In genomic region chr9:131395027-131395744, GRCh38 we compare ENCODE assay signal across 8 cellular contexts. TPM values are rescaled to one million over a fixed set of nuclear protein-coding genes. Genes with fewer than 3 reads are reported as not detected.
DNase-seq lines count a peak whose midpoint lies in the region; ATAC-seq and TF ChIP-seq lines count a peak whose summit lies in the region.

No MANE protein-coding gene starts in this region.

- no peaks in the 10 kb centered on the region for H3K27me3 Mint-ChIP-seq in activated T-helper 17 cell treated with anti-CD3 and anti-CD28 coated beads, Interleukin-2, amount 50 U/mL, for 72 hours

- H3K4me2 ChIP-seq in OCI-LY7 (ENCODE audit: low read length): peak overlapping the region; percentile 98

- no TSS peak for BruUV-seq in OCI-LY7 (replicated peaks; lab: Mats Ljungman, UMichigan)

- peaks cover 57% of the 10 kb centered on the region for H3K79me2 ChIP-seq in OCI-LY7 (ENCODE audit: insufficient read depth, low read depth, low read length)

- H3K9me3 ChIP-seq in OCI-LY7 (ENCODE audit: low read length) (no peaks in the 10 kb centered on the region), psoas muscle (no peaks in the 10 kb centered on the region)

- H3K27ac Mint-ChIP-seq in activated T-helper 17 cell treated with anti-CD3 and anti-CD28 coated beads, Interleukin-2, amount 50 U/mL, for 72 hours: peak overlapping the region; percentile 94

- no peak overlapping the region for H2AFZ ChIP-seq in OCI-LY7 (ENCODE audit: low read length)

- H3K27me3 ChIP-seq in foreskin keratinocyte (no peaks in the 10 kb centered on the region), psoas muscle (ENCODE audit: insufficient read depth in 3 of 3, low read length in 2 of 3) (no peaks in the 10 kb centered on the region)

- H3K4me1 ChIP-seq in OCI-LY7 (ENCODE audit: insufficient read depth, low read length, poor library complexity, severe bottlenecking): peaks cover 46% of the 10 kb centered on the region
- peaks cover 47% of the 10 kb centered on the region for H3K4me1 ChIP-seq in foreskin keratinocyte
- H3K4me1 ChIP-seq in psoas muscle: peaks cover 58% of the 10 kb centered on the region

- peak; percentile 78 for ATAC-seq in activated T-helper 17 cell treated with anti-CD3 and anti-CD28 coated beads, Interleukin-2, amount 50 U/mL, for 72 hours (replicated peaks)
- ATAC-seq in foreskin keratinocyte (peak; percentile 56), psoas muscle (peak in 1 of 4 donors; percentile 16), HG02623 (IDR thresholded peaks at IDR 0.05; ENCODE audit: unreplicated experiment) (no peak)

- H3K4me3 ChIP-seq in OCI-LY7 (ENCODE audit: low read depth, low read length, poor library complexity, severe bottlenecking): peak overlapping the region; percentile 85
- peak overlapping the region; percentile 76 for H3K4me3 ChIP-seq in psoas muscle

- H3K36me3 ChIP-seq in OCI-LY7 (ENCODE audit: insufficient read depth, low read length) (peaks cover 29% of the 10 kb centered on the region), psoas muscle (ENCODE audit: insufficient read depth in 1 of 2, low read depth in 1 of 2) (no peaks in the 10 kb centered on the region)

- DNase-seq in NCI-H1436 (lab: John Stamatoyannopoulos, UW) (peak; percentile 18), NCI-H1436 treated with DMSO at 0.1 percent for 48 hours (lab: John Stamatoyannopoulos, UW) (no peak), OCI-LY7 (ENCODE audit: low spot score) (peak; percentile 74), foreskin keratinocyte (no peak), psoas muscle (no peak), OCI-M2 (lab: John Stamatoyannopoulos, UW; ENCODE audit: unreplicated experiment) (no peak)

- peaks cover 46% of the 10 kb centered on the region for H3K4me1 Mint-ChIP-seq in activated T-helper 17 cell treated with anti-CD3 and anti-CD28 coated beads, Interleukin-2, amount 50 U/mL, for 72 hours

- CTCF ChIA-PET in OCI-LY7 (lab: Charles Lee; ENCODE audit: unreplicated experiment): no interaction called here

- H3K27ac ChIP-seq in OCI-LY7 (ENCODE audit: low read depth, low read length, poor library complexity, severe bottlenecking) (peak overlapping the region; percentile 83), foreskin keratinocyte (peak overlapping the region; percentile 74), psoas muscle (peak overlapping the region; percentile 95)

- peak overlapping the region; percentile 93 for H3K4me3 Mint-ChIP-seq in activated T-helper 17 cell treated with anti-CD3 and anti-CD28 coated beads, Interleukin-2, amount 50 U/mL, for 72 hours

- peaks cover 33% of the 10 kb centered on the region for H3K36me3 Mint-ChIP-seq in activated T-helper 17 cell treated with anti-CD3 and anti-CD28 coated beads, Interleukin-2, amount 50 U/mL, for 72 hours (ENCODE audit: low read depth)

- H3K9me2 ChIP-seq in OCI-LY7 (ENCODE audit: insufficient read depth, low read length): no peaks in the 10 kb centered on the region

- no peaks in the 10 kb centered on the region for H3K9me3 Mint-ChIP-seq in activated T-helper 17 cell treated with anti-CD3 and anti-CD28 coated beads, Interleukin-2, amount 50 U/mL, for 72 hours

- 0 out of 2 replicates have a peak, but pooled peaks have one; percentile 35 for TF ChIP-seq CTCF in OCI-LY7 (conservative IDR thresholded peaks at IDR 0.05; ENCODE audit: low read length)
- no peak for TF ChIP-seq CTCF in foreskin keratinocyte (conservative IDR thresholded peaks at IDR 0.05)
- TF ChIP-seq CTCF in psoas muscle (IDR thresholded peaks at IDR 0.05): no peak

- POLR2A ChIA-PET in OCI-LY7 (lab: Charles Lee): no interaction called here

- WGBS in psoas muscle, 3 donors: 21 to 41% (median 26%) methylated on average over 12 of the region's 12 CpGs

- intact Hi-C loops in OCI-LY7 (cut with micrococcal nuclease; ENCODE audit: unreplicated experiment): loop anchor here (2.0 to 10.0 kb wide), 2 partner anchors 84 to 280 kb away; no protein-coding TSS in a partner anchor
- intact Hi-C loops in psoas muscle (cut with DNase I): loop anchor here in 1 of 2 donors (2.0 kb wide), 1 partner anchor 28 kb away; no protein-coding TSS in a partner anchor

- H4K20me1 ChIP-seq in OCI-LY7 (ENCODE audit: insufficient read depth, low read length): peaks cover 32% of the 10 kb centered on the region

RNA-seq across cellular contexts. Expression of gene PRRC2B, which starts 1.3 kb away (rescaled TPM):
- total RNA-seq in OCI-LY7 (2014; rRNA removed; shearing (Covaris generic)): 84.2 and 89.4 TPM in 2 replicates
- total RNA-seq in OCI-LY7 (2022) (210 and 224 TPM in 2 replicates), foreskin keratinocyte (85.0 and 89.2 TPM in 2 replicates), psoas muscle (100 to 1,000 TPM in 1 of 4 donors, 10 to 100 TPM in 3; 63.6 to 114 (median 78.7) TPM)
- total RNA-seq in activated T-helper 17 cell treated with anti-CD3 and anti-CD28 coated beads, Interleukin-2, amount 50 U/mL, for 72 hours: 100 to 1,000 TPM; 136 to 157 TPM
- polyA plus RNA-seq in foreskin keratinocyte (29.7 and 32.0 TPM in 2 replicates), psoas muscle (10 to 100 TPM; 22.7 to 42.1 (median 27.5) TPM)

Comparison
In these comparisons a context has a peak if more than half of its experiments do, and no peak if none do; other contexts are left out.
1. DNase-seq: peak in NCI-H1436 (single experiment) and OCI-LY7 (single experiment); none in NCI-H1436 treated with DMSO at 0.1 percent for 48 hours (single experiment), foreskin keratinocyte (0 of 2), psoas muscle (0 of 2) and OCI-M2 (single experiment).
2. Peak in every context shown above with its lines, with median percentiles within 50 percentile points of each other: H3K27ac ChIP-seq.